Comparison of ENCODE assay signal across 1 cellular context in genomic region chr1:168419746-168420145, GRCh38.
TF ChIP-seq lines count a peak whose summit lies in the region.

No MANE protein-coding gene starts in this region.

TF ChIP-seq in SK-N-SH, 30 proteins besides CTCF, POLR2A, EP300 and RAD21 (continued from another document):
- TF ChIP-seq RFX5 (IDR thresholded peaks at IDR 0.05; ENCODE audit: low read length) (no peak), REST (IDR thresholded peaks at IDR 0.05; ENCODE audit: low read depth, low read length) (peak; percentile 87), FOXJ3 (CRISPR knock-in tag; IDR thresholded peaks at IDR 0.05) (no peak), GABPA (IDR thresholded peaks at IDR 0.05; ENCODE audit: low read depth) (no peak), JUND (IDR thresholded peaks at IDR 0.05) (peak; percentile 57)
TF ChIP-seq in SK-N-SH: peak in this region for 7.
